ENCODE assay signal across 6 cellular contexts in the genomic region with DNA sequence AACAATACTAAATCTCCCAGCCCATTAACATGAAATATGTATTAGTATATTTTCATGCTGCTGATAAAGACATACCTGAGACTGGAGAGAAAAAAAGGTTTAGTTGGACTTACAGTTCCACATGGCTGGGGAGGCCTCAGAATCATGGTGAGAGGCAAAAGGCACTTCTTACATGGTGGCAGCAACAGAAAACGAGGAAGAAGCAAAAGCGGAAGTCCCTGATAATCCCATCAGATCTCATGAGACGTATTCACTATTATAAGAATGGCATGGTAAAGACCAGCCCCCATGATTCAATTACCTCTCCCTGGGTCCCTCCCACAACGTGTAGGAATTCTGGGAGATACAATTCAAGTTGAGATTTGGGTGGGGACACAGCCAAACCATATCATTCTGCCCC. TPM values are rescaled to one million over a fixed set of nuclear protein-coding genes. Genes with fewer than 3 reads are reported as not detected.
"Had no signal": no experiment of that assay in that cellular context is flagged by ENCODE, and none has a peak within 500 bp of the region (broad histone marks: within the 10 kb centered on the region; RNA-seq: fewer than 3 reads in every experiment).

No MANE protein-coding gene starts in this region.

RNA-seq across cellular contexts. Expression of gene CFAP210, which starts 7.4 kb away (rescaled TPM):
- total RNA-seq: subcutaneous adipose tissue, suprapubic skin, thoracic aorta, transverse colon, upper lobe of right lung, urinary bladder had no signal
